Comparison of ENCODE assay signal across 30 cellular contexts in the genomic region with DNA sequence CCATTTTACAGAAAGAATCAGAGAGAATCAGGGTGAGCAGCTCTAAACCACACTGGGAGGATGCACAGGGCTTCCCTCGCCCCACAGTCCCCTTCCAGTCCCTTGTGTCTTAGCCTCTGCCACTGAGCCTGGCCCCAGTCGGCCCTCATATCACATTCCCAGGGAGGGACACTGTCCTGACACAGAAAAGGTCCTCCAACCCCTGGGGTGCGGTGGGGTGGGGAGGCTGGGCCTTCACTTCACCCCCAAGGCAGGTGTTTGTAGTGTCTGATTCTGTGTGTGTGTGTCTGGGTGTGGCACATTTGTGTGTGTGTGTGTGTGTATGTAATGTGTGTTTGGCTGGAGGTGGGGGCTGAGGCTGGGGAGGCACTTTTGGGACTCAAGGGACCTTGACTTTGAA. TPM values are rescaled to one million over a fixed set of nuclear protein-coding genes. Genes with fewer than 3 reads are reported as not detected.
DNase-seq lines count a peak whose midpoint lies in the region; ATAC-seq and TF ChIP-seq lines count a peak whose summit lies in the region.
"Had no signal": no experiment of that assay in that cellular context is flagged by ENCODE, and none has a peak within 500 bp of the region (broad histone marks: within the 10 kb centered on the region; RNA-seq: fewer than 3 reads in every experiment).

No MANE protein-coding gene starts in this region.

- no peak overlapping the region for H3K27ac ChIP-seq in heart right ventricle
- H3K27ac ChIP-seq in tibial nerve = no peak overlapping the region
- H3K27ac ChIP-seq: A549, left lung, RWPE1, upper lobe of left lung had no signal

- H3K36me3 Mint-ChIP-seq in dendritic cell treated with granulocyte-macrophage colony-stimulating factor and Interleukin-4, amounts not matched to agents 40 ng/mL and 50 ng/mL, for 4 days (ENCODE audit: low read depth) = no peaks in the 10 kb centered on the region
- H3K36me3 Mint-ChIP-seq: activated naive CD8-positive, alpha-beta T cell; CD8-positive, alpha-beta T cell; memory B cell; naive B cell had no signal

- TF ChIP-seq CTCF in heart right ventricle (IDR thresholded peaks at IDR 0.05) = no peak
- TF ChIP-seq CTCF in mucosa of descending colon (IDR thresholded peaks at IDR 0.05) = no peak
- no peak for TF ChIP-seq CTCF in tibial nerve (IDR thresholded peaks at IDR 0.05)

- intact Hi-C loops in Right ventricle myocardium inferior (cut with DNase I) (no loop called here), heart right ventricle (cut with DNase I) (no loop called here), mucosa of descending colon (cut with DNase I, micrococcal nuclease) (no loop called here)
- intact Hi-C loops in dendritic cell treated with granulocyte-macrophage colony-stimulating factor and Interleukin-4, amounts not matched to agents 40 ng/mL and 50 ng/mL, for 4 days (cut with micrococcal nuclease) = no loop called here

- no peaks in the 10 kb centered on the region for H3K36me3 ChIP-seq in heart right ventricle
- H3K36me3 ChIP-seq in mucosa of descending colon (ENCODE audit: low read depth) = no peaks in the 10 kb centered on the region
- H3K36me3 ChIP-seq in tibial nerve = no peaks in the 10 kb centered on the region
- H3K36me3 ChIP-seq: breast epithelium, left lung, upper lobe of left lung had no signal

- H3K4me1 ChIP-seq in heart right ventricle (peaks cover 0 to 35% (median 19%) of the 10 kb centered on the region in 9 donors), mucosa of descending colon (ENCODE audit: low read depth) (peaks cover 9% of the 10 kb centered on the region), tibial nerve (peaks cover 0 to 31% (median 12%) of the 10 kb centered on the region in 4 donors)
- H3K4me1 ChIP-seq: A549, breast epithelium had no signal

- no peaks in the 10 kb centered on the region for H3K9me3 Mint-ChIP-seq in dendritic cell treated with granulocyte-macrophage colony-stimulating factor and Interleukin-4, amounts not matched to agents 40 ng/mL and 50 ng/mL, for 4 days
- H3K9me3 Mint-ChIP-seq: activated T-helper 2 cell treated with anti-CD3 and anti-CD28 coated beads, Interferon-gamma antibody, Interleukin-2, Interleukin-4, amounts not matched to agents 10 μg/mL and 5 μg/mL and 100 μg/mL, durations not matched to agents 14 hours and 24 hours and 36 hours; CD8-positive, alpha-beta T cell; memory B cell had no signal

- 73 to 77% methylated on average over 3 of the region's 3 CpGs for WGBS in heart right ventricle, 2 donors
- 76 to 82% methylated on average over 3 of the region's 3 CpGs for WGBS in tibial nerve, 2 donors

- ATAC-seq in Right ventricle myocardium inferior (no peak), heart right ventricle (no peak), mucosa of descending colon (peak; percentile 4), GM21381 (IDR thresholded peaks at IDR 0.05; ENCODE audit: unreplicated experiment) (no peak)
- ATAC-seq: CD8-positive, alpha-beta T cell; left lung had no signal

- H3K27me3 ChIP-seq in heart right ventricle (peaks cover 5 to 81% (median 78%) of the 10 kb centered on the region in 7 donors), tibial nerve (peaks cover 0 to 81% of the 10 kb centered on the region in 2 donors)

- TF ChIP-seq EP300 in tibial nerve (IDR thresholded peaks at IDR 0.05) = no peak

- H3K4me3 ChIP-seq in heart right ventricle = no peak overlapping the region
- no peak overlapping the region for H3K4me3 ChIP-seq in mucosa of descending colon
- no peak overlapping the region for H3K4me3 ChIP-seq in tibial nerve
- H3K4me3 ChIP-seq: A549, breast epithelium, left lung, upper lobe of left lung had no signal

- peak overlapping the region; percentile 73 for H3K27ac Mint-ChIP-seq in dendritic cell treated with granulocyte-macrophage colony-stimulating factor and Interleukin-4, amounts not matched to agents 40 ng/mL and 50 ng/mL, for 4 days
- H3K27ac Mint-ChIP-seq: activated naive CD8-positive, alpha-beta T cell; activated T-helper 2 cell treated with anti-CD3 and anti-CD28 coated beads, Interferon-gamma antibody, Interleukin-2, Interleukin-4, amounts not matched to agents 10 μg/mL and 5 μg/mL and 100 μg/mL, durations not matched to agents 14 hours and 24 hours and 36 hours; CD8-positive, alpha-beta T cell; memory B cell had no signal

- H3K27me3 Mint-ChIP-seq in dendritic cell treated with granulocyte-macrophage colony-stimulating factor and Interleukin-4, amounts not matched to agents 40 ng/mL and 50 ng/mL, for 4 days = peaks cover 75% of the 10 kb centered on the region

- no peak overlapping the region for H3K4me3 Mint-ChIP-seq in dendritic cell treated with granulocyte-macrophage colony-stimulating factor and Interleukin-4, amounts not matched to agents 40 ng/mL and 50 ng/mL, for 4 days
- H3K4me3 Mint-ChIP-seq: activated naive CD8-positive, alpha-beta T cell; CD8-positive, alpha-beta T cell; memory B cell had no signal

- TF ChIP-seq POLR2A in tibial nerve (IDR thresholded peaks at IDR 0.05) = no peak

- H3K9me3 ChIP-seq in heart right ventricle (no peaks in the 10 kb centered on the region), mucosa of descending colon (no peaks in the 10 kb centered on the region), tibial nerve (no peaks in the 10 kb centered on the region)
- H3K9me3 ChIP-seq: A549, breast epithelium, left lung, upper lobe of left lung had no signal

- H3K4me1 Mint-ChIP-seq in dendritic cell treated with granulocyte-macrophage colony-stimulating factor and Interleukin-4, amounts not matched to agents 40 ng/mL and 50 ng/mL, for 4 days (ENCODE audit: low read depth) = peaks cover 54% of the 10 kb centered on the region

- DNase-seq in Right ventricle myocardium inferior (ENCODE audit: missing footprints) (peak; percentile 23), heart right ventricle (no peak), mucosa of descending colon (no peak), tibial nerve (ENCODE audit: low spot score in 2 of 2) (no peak), AML-193 (lab: John Stamatoyannopoulos, UW) (no peak)
- no peak for DNase-seq in activated effector memory CD4-positive, alpha-beta T cell treated with anti-CD3 and anti-CD28 coated beads, Interleukin-2, amount 50 U/mL, for 16 hours
- DNase-seq: activated CD4-positive, alpha-beta T cell treated with anti-CD3 and anti-CD28 coated beads for 4 hours; anterior cingulate cortex; CD8-positive, alpha-beta T cell; effector memory CD4-positive, alpha-beta T cell; erythroblast; GOT3; left lung; naive B cell; NCI-H1048; NCI-H1694 treated with DMSO at 0.1 percent for 48 hours; NCI-H446; NCI-H774; occipital lobe; stimulated activated naive CD4-positive, alpha-beta T cell; T-helper 2 cell; upper lobe of left lung had no signal

RNA-seq across cellular contexts. Expression of a gene that starts 1.8 kb away (rescaled TPM):
- total RNA-seq in Right ventricle myocardium inferior (0.11 TPM), heart right ventricle (under 1 TPM; 0.09 to 0.42 (median 0.27) TPM), mucosa of descending colon (1 to 10 TPM in 2 of 3 donors, under 1 TPM in 1; 0.47 to 1.7 (median 1.4) TPM), tibial nerve (under 1 TPM; 0.21 to 0.90 (median 0.40) TPM)
- under 1 TPM; 0.23 to 0.44 TPM for polyA plus RNA-seq in heart right ventricle
- total RNA-seq: activated T-helper 2 cell treated with anti-CD3 and anti-CD28 coated beads, Interferon-gamma antibody, Interleukin-2, Interleukin-4, amounts not matched to agents 10 μg/mL and 5 μg/mL and 100 μg/mL, durations not matched to agents 14 hours and 24 hours and 36 hours had no signal

RNA-seq across cellular contexts. Expression of a gene that starts 25.4 kb away (rescaled TPM):
- total RNA-seq in Right ventricle myocardium inferior = 3.3 TPM
- total RNA-seq in heart right ventricle = 1 to 10 TPM in 6 of 10 donors, under 1 TPM in 4; 0.46 to 6.6 (median 1.4) TPM
- 1 to 10 TPM; 1.3 to 2.8 TPM for polyA plus RNA-seq in heart right ventricle
- total RNA-seq in mucosa of descending colon = 10 to 100 TPM in 1 of 3 donors, 1 to 10 TPM in 2; 6.9 to 10.1 (median 9.0) TPM
- total RNA-seq in tibial nerve = 10 to 100 TPM in 3 of 4 donors, 1 to 10 TPM in 1; 7.8 to 28.8 (median 15.0) TPM

RNA-seq across cellular contexts. Expression of a gene that starts 49.6 kb away (rescaled TPM):
- 128 TPM for total RNA-seq in Right ventricle myocardium inferior
- total RNA-seq in heart right ventricle = 100 to 1,000 TPM in 9 of 10 donors, 10 to 100 TPM in 1; 96.7 to 168 (median 124) TPM
- polyA plus RNA-seq in heart right ventricle = 100 to 1,000 TPM; 153 to 189 TPM
- total RNA-seq in mucosa of descending colon = 10 to 100 TPM; 55.6 to 85.5 (median 82.4) TPM
- total RNA-seq in tibial nerve = 100 to 1,000 TPM in 1 of 4 donors, 10 to 100 TPM in 3; 57.9 to 122 (median 75.4) TPM
